In the genomic region with DNA sequence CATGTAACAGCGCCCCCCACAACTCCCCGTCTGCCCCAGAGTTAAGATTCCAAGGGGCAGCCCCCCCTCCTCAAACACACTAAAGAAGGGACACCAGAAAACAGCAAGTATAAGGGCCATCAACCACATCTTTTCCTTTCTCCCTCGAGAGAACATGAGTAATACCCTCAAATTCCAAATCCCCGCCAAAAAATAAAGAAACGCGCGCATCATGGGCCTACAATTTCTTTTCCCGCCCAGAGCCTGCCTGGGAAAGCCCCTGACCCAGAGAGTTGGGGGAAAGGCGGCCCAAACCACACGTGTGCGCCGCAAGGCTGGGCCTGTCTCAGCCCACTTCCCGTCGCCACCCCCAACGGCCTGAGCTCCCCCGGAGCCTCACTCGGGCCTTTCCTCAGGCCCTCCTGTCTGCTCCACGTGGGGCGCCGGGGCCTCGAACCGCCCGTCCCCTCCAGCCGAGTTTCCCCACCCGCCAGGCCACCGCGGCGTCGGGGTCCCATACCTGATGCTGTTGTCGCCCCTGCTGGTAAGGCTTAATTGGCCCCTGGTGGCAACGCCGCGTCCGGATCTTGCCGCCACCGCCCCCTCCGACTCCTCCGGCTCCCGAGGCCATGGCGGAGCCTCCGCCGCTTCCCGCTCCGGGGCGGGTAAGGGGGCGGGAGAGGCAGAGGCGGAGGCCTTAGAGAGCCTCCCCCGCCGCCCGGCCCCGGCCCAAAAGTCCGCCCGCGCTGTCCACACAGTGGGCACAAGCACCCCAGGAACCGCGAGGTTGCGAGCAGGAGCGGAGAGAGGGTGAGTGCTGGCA, we compare ENCODE assay signal across 8 cellular contexts. TPM values are rescaled to one million over a fixed set of nuclear protein-coding genes. Genes with fewer than 3 reads are reported as not detected.
DNase-seq lines count a peak whose midpoint lies in the region; ATAC-seq and TF ChIP-seq lines count a peak whose summit lies in the region.

No MANE protein-coding gene starts in this region.

- H2AFZ ChIP-seq in GM23338 = no peak overlapping the region

- H3K9me3 ChIP-seq in iPS DF 6.9 (ENCODE audit: control insufficient read depth, insufficient read depth, low read length) = no peaks in the 10 kb centered on the region

- H4K20me1 ChIP-seq in GM23338 (replicated peaks; ENCODE audit: insufficient read depth) = peaks cover 24% of the 10 kb centered on the region; the same call in 1 of the 2 replicates

- peaks cover 8% of the 10 kb centered on the region for H3K36me3 Mint-ChIP-seq in GM23338 (ENCODE audit: low read depth)
- peaks cover 14% of the 10 kb centered on the region for H3K36me3 Mint-ChIP-seq in T-helper 1 cell treated with Interleukin-12 subunit alpha and Interleukin-12 subunit beta and Interleukin-4 antibody, amounts not matched to agents 30 μg/mL and 1 μg/mL, for 36 hours (ENCODE audit: low read depth)

- peak overlapping the region; percentile 99 for H3K27ac Mint-ChIP-seq in GM23338
- H3K27ac Mint-ChIP-seq in T-helper 1 cell treated with Interleukin-12 subunit alpha and Interleukin-12 subunit beta and Interleukin-4 antibody, amounts not matched to agents 30 μg/mL and 1 μg/mL, for 36 hours = peak overlapping the region; percentile 97

- H3K9me2 ChIP-seq in GM23338 (ENCODE audit: insufficient read depth) = no peaks in the 10 kb centered on the region

- H3K9me3 Mint-ChIP-seq in GM23338 = peaks cover 7% of the 10 kb centered on the region; the same call in 1 of the 3 replicates
- H3K9me3 Mint-ChIP-seq in T-helper 1 cell treated with Interleukin-12 subunit alpha and Interleukin-12 subunit beta and Interleukin-4 antibody, amounts not matched to agents 30 μg/mL and 1 μg/mL, for 36 hours = no peaks in the 10 kb centered on the region

- 0 out of 2 replicates have a peak, but pooled peaks cover 4% of the 10 kb centered on the region for H3F3A ChIP-seq in GM23338 (replicated peaks; ENCODE audit: low read depth)

- TF ChIP-seq CTCF in GM06990 (IDR thresholded peaks at IDR 0.05; ENCODE audit: insufficient read depth, low read length, poor library complexity, severe bottlenecking) (peak; percentile 10), GM23338 (conservative IDR thresholded peaks at IDR 0.05; ENCODE audit: low read depth in 2 of 2) (peak in 1 of 2 experiments; percentile 37; a peak in 2 of 4 replicates)

- H3K4me1 ChIP-seq in GM23338 (ENCODE audit: insufficient read depth) (peaks cover 31% of the 10 kb centered on the region), iPS DF 6.9 (ENCODE audit: control insufficient read depth, insufficient read depth, low read length) (no peaks in the 10 kb centered on the region; the same call in 1 of the 2 replicates)

- H3K27ac ChIP-seq in GM23338 (ENCODE audit: low read depth) (peak overlapping the region; percentile 98), angular gyrus (ENCODE audit: low read depth, low read length) (peak overlapping the region; percentile 90), iPS DF 6.9 (ENCODE audit: low read length) (no peak overlapping the region), skin epidermis (peak overlapping the region; percentile 86 to 100 (median 97))

- DNase-seq in GM06990 (ENCODE audit: extremely low read depth, insufficient read length) (peak; percentile 91), GM23338 (ENCODE audit: low spot score) (peak; percentile 74), LHCN-M2 (ENCODE audit: low read depth) (peak; percentile 67), iPS DF 6.9 (ENCODE audit: low read depth, low spot score) (no peak), NCI-H187 treated with DMSO at 0.1 percent for 48 hours (lab: John Stamatoyannopoulos, UW) (no peak)

- peaks cover 25% of the 10 kb centered on the region for H3K4me1 Mint-ChIP-seq in GM23338
- peaks cover 31% of the 10 kb centered on the region for H3K4me1 Mint-ChIP-seq in T-helper 1 cell treated with Interleukin-12 subunit alpha and Interleukin-12 subunit beta and Interleukin-4 antibody, amounts not matched to agents 30 μg/mL and 1 μg/mL, for 36 hours (ENCODE audit: low read depth)

- H3K4me2 ChIP-seq in GM23338 = peak overlapping the region; percentile 90

- H3K36me3 ChIP-seq in GM06990 (ENCODE audit: control insufficient read depth, insufficient read depth, low read length) = no peaks in the 10 kb centered on the region; the same call in 1 of the 2 replicates
- H3K36me3 ChIP-seq in GM23338 (ENCODE audit: insufficient read depth) = no peaks in the 10 kb centered on the region
- H3K36me3 ChIP-seq in iPS DF 6.9 (ENCODE audit: control insufficient read depth, insufficient read depth, low read length) = no peaks in the 10 kb centered on the region

- WGBS in iPS DF 6.9 (ENCODE audit: insufficient coverage, insufficient read length) = no CpG with 5 or more reads among the region's 58 CpGs

- peaks cover 17% of the 10 kb centered on the region for H3K27me3 Mint-ChIP-seq in GM23338 (ENCODE audit: insufficient read depth, low read depth, poor library complexity)
- no peaks in the 10 kb centered on the region for H3K27me3 Mint-ChIP-seq in T-helper 1 cell treated with Interleukin-12 subunit alpha and Interleukin-12 subunit beta and Interleukin-4 antibody, amounts not matched to agents 30 μg/mL and 1 μg/mL, for 36 hours (ENCODE audit: low read depth)

- H3K4me3 Mint-ChIP-seq in GM23338 = peak overlapping the region; percentile 99
- peak overlapping the region; percentile 91 for H3K4me3 Mint-ChIP-seq in T-helper 1 cell treated with Interleukin-12 subunit alpha and Interleukin-12 subunit beta and Interleukin-4 antibody, amounts not matched to agents 30 μg/mL and 1 μg/mL, for 36 hours

- peak; percentile 63 for ATAC-seq in GM23338

- peaks cover 54% of the 10 kb centered on the region for H3K79me2 ChIP-seq in GM23338 (replicated peaks; ENCODE audit: insufficient read depth)

- H3K4me3 ChIP-seq in GM06990 (replicated peaks; ENCODE audit: low read depth, low read length) (peak overlapping the region; percentile 96), GM23338 (peak overlapping the region; percentile 75), iPS DF 6.9 (ENCODE audit: low read length) (peak overlapping the region; percentile 78), skin epidermis (peak overlapping the region; percentile 85 to 94 (median 89))

- H3K27me3 ChIP-seq in GM06990 (replicated peaks; ENCODE audit: control insufficient read depth, insufficient read depth, low read length) (no peaks in the 10 kb centered on the region), GM23338 (ENCODE audit: insufficient read depth) (no peaks in the 10 kb centered on the region), iPS DF 6.9 (ENCODE audit: control insufficient read depth, insufficient read depth, low read length) (no peaks in the 10 kb centered on the region)

TF ChIP-seq in GM23338, 12 proteins besides CTCF, POLR2A, EP300 and RAD21 (continues in another document):
- TF ChIP-seq NANOG (IDR thresholded peaks at IDR 0.05; ENCODE audit: borderline replicate concordance) (no peak), STAT1 (IDR thresholded peaks at IDR 0.05; ENCODE audit: unreplicated experiment) (no peak)

RNA-seq across cellular contexts. Expression of a gene that starts 0.7 kb away (rescaled TPM):
- total RNA-seq in GM23338 (2014; rRNA removed; shearing (Covaris generic)) = 88.4 and 89.6 TPM in 2 replicates
- polyA plus RNA-seq in GM23338 (2016; fragmentation: Nextera tagmentation; extraction: Ambion mirVana) = 22.0 and 23.8 TPM in 2 replicates
- 33.3 and 39.6 TPM in 2 replicates for total RNA-seq in LHCN-M2 (2014; rRNA removed)
- polyA plus RNA-seq in LHCN-M2 (2012) = 11.4 TPM

Comparison
In these comparisons a context has a peak if more than half of its experiments do, and no peak if none do; other contexts are left out.
1. DNase-seq: peak in GM06990 (single experiment), GM23338 (single experiment) and LHCN-M2 (single experiment); none in iPS DF 6.9 (single experiment) and NCI-H187 treated with DMSO at 0.1 percent for 48 hours (single experiment).
2. Peak in every context shown above with its lines, with median percentiles within 50 percentile points of each other: H3K4me3 ChIP-seq.